Comparison of ENCODE assay signal across 13 cellular contexts in the genomic region with DNA sequence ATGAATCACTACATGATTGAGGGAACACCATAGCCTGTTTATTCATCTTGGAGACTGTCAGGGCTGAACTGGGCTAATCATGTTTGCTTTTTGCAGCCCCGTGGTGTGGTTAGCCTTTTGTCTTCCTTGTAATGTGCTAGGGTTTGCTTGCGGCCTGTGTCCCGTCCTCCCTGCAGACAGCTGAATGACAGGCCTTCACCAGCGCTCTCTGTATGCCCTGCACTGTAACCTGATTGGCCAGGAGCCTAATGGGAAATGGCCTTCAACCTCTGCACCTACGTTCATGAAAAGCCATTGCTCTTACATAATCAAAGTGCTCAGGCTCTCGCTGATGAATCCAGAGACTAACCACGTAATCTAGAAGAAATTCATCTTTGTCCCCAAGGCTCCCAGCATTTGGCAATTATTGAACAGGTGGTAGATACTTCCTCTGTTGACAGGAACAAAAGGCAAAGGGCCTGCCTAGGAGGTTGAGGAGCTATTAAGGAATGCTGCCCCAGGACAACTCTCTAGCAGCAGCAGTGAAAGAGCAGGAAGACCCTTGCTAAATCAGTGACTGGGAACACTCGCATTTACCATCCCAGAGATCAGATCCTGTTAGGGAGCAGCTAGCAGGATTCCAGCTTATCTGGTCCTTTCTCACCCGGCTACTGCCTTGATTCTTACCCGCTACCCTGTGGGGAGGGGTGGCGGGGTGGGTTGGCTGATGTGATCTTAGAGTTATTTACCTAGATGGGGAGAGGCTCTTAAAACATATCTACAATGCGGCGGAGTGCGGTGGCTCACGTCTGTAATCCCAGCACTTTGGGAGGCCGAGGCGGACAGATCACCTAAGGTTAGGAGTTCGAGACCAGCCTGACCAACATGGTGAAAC. TPM values are rescaled to one million over a fixed set of nuclear protein-coding genes. Genes with fewer than 3 reads are reported as not detected.
A peak's percentile ranks its signal among the peaks of the same experiment; 100 is the strongest.
DNase-seq lines count a peak whose midpoint lies in the region; ATAC-seq and TF ChIP-seq lines count a peak whose summit lies in the region.
"Had no signal": no experiment of that assay in that cellular context is flagged by ENCODE, and none has a peak within 500 bp of the region (broad histone marks: within the 10 kb centered on the region; RNA-seq: fewer than 3 reads in every experiment).

No MANE protein-coding gene starts in this region.

- no peak overlapping the region for H3K27ac Mint-ChIP-seq in WTC11
- no peak overlapping the region for H3K27ac Mint-ChIP-seq in activated CD4-positive, alpha-beta T cell treated with anti-CD3 and anti-CD28 coated beads for 36 hours
- H3K27ac Mint-ChIP-seq: activated CD8-positive, alpha-beta T cell treated with anti-CD3 and anti-CD28 coated beads, Interleukin-2, amount 10 ng/mL, durations not matched to agents 7 days and 5 days; CD4-positive, alpha-beta memory T cell had no signal

- peak; percentile 44 for ATAC-seq in WTC11
- no peak for ATAC-seq in activated CD4-positive, alpha-beta T cell treated with anti-CD3 and anti-CD28 coated beads for 36 hours
- ATAC-seq: activated CD8-positive, alpha-beta T cell treated with anti-CD3 and anti-CD28 coated beads, Interleukin-2, amount 10 ng/mL, durations not matched to agents 7 days and 5 days had no signal

- POLR2A ChIA-PET in WTC11 (lab: Charles Lee): no interaction called here
- POLR2A ChIA-PET in activated CD4-positive, alpha-beta T cell treated with anti-CD3 and anti-CD28 coated beads for 36 hours (lab: Charles Lee): no interaction called here

- peaks cover 0 to 34% (median 9%) of the 10 kb centered on the region in 5 donors for H3K4me1 ChIP-seq in subcutaneous abdominal adipose tissue (ENCODE audit: control insufficient read depth in 5 of 5, insufficient read depth in 5 of 5, low read length in 5 of 5)

- H3K9ac ChIP-seq in subcutaneous abdominal adipose tissue (ENCODE audit: low read length in 5 of 5): no peak overlapping the region

- DNase-seq in LHCN-M2 (ENCODE audit: low read depth) (peak; percentile 86), WTC11 (ENCODE audit: low spot score) (no peak), kidney tubule cell (ENCODE audit: low spot score) (peak; percentile 90), DMS79 treated with DMSO at 0.1 percent for 48 hours (lab: John Stamatoyannopoulos, UW) (no peak), caudate nucleus (lab: John Stamatoyannopoulos, UW) (no peak)
- no peak for DNase-seq in activated CD4-positive, alpha-beta T cell treated with anti-CD3 and anti-CD28 coated beads for 36 hours
- DNase-seq: activated CD8-positive, alpha-beta T cell treated with anti-CD3 and anti-CD28 coated beads, Interleukin-2, amount 10 ng/mL, durations not matched to agents 7 days and 5 days; CD4-positive, alpha-beta memory T cell; esophagus squamous epithelium; KG1; T-helper 2 cell had no signal

- H3K27ac ChIP-seq in subcutaneous abdominal adipose tissue (ENCODE audit: low read depth, low read length): peak overlapping the region; percentile 75
- no peak overlapping the region for H3K27ac ChIP-seq in caudate nucleus (ENCODE audit: low read depth, low read length)
- H3K27ac ChIP-seq: suprapubic skin had no signal

- intact Hi-C loops in activated CD4-positive, alpha-beta T cell treated with anti-CD3 and anti-CD28 coated beads for 36 hours (cut with DNase I, micrococcal nuclease): no loop called here

- CTCF ChIA-PET in WTC11 (lab: Charles Lee): no interaction called here
- CTCF ChIA-PET in activated CD4-positive, alpha-beta T cell treated with anti-CD3 and anti-CD28 coated beads for 36 hours (lab: Charles Lee): interaction anchor here (0.6 kb wide), 1 partner anchor 645 kb away, joined by 3 read pairs; no protein-coding TSS in a partner anchor

- no peaks in the 10 kb centered on the region for H3K36me3 Mint-ChIP-seq in WTC11
- no peaks in the 10 kb centered on the region for H3K36me3 Mint-ChIP-seq in activated CD4-positive, alpha-beta T cell treated with anti-CD3 and anti-CD28 coated beads for 36 hours (ENCODE audit: low read depth)
- H3K36me3 Mint-ChIP-seq: CD4-positive, alpha-beta memory T cell had no signal

- H3K27me3 Mint-ChIP-seq in WTC11 (ENCODE audit: low read depth): no peaks in the 10 kb centered on the region
- no peaks in the 10 kb centered on the region for H3K27me3 Mint-ChIP-seq in activated CD4-positive, alpha-beta T cell treated with anti-CD3 and anti-CD28 coated beads for 36 hours
- H3K27me3 Mint-ChIP-seq: CD4-positive, alpha-beta memory T cell had no signal

- peaks cover 0 to 5% (median 0%) of the 10 kb centered on the region in 5 donors for H3K9me3 ChIP-seq in subcutaneous abdominal adipose tissue (ENCODE audit: control insufficient read depth in 5 of 5, low read length in 5 of 5)
- H3K9me3 ChIP-seq: esophagus squamous epithelium, suprapubic skin had no signal

- no peak for TF ChIP-seq CTCF in WTC11 (IDR thresholded peaks at IDR 0.05)

- H3K9me3 Mint-ChIP-seq in WTC11: peaks cover 9% of the 10 kb centered on the region; the same call in 1 of the 2 replicates
- peaks cover 3% of the 10 kb centered on the region for H3K9me3 Mint-ChIP-seq in activated CD4-positive, alpha-beta T cell treated with anti-CD3 and anti-CD28 coated beads for 36 hours (ENCODE audit: low read depth)

- H3K36me3 ChIP-seq in subcutaneous abdominal adipose tissue (ENCODE audit: control insufficient read depth in 5 of 5, insufficient read depth in 5 of 5, low read length in 5 of 5): no peaks in the 10 kb centered on the region
- H3K36me3 ChIP-seq: esophagus squamous epithelium, suprapubic skin had no signal

- no peak overlapping the region for H3K4me3 Mint-ChIP-seq in WTC11
- no peak overlapping the region for H3K4me3 Mint-ChIP-seq in activated CD4-positive, alpha-beta T cell treated with anti-CD3 and anti-CD28 coated beads for 36 hours
- H3K4me3 Mint-ChIP-seq: activated CD8-positive, alpha-beta T cell treated with anti-CD3 and anti-CD28 coated beads, Interleukin-2, amount 10 ng/mL, durations not matched to agents 7 days and 5 days; CD4-positive, alpha-beta memory T cell had no signal

- no peaks in the 10 kb centered on the region for H3K27me3 ChIP-seq in subcutaneous abdominal adipose tissue (ENCODE audit: control insufficient read depth in 5 of 5, insufficient read depth in 4 of 5, low read length in 5 of 5)
- H3K27me3 ChIP-seq: esophagus squamous epithelium, suprapubic skin had no signal

- peaks cover 11% of the 10 kb centered on the region for H3K4me1 Mint-ChIP-seq in WTC11
- H3K4me1 Mint-ChIP-seq in activated CD4-positive, alpha-beta T cell treated with anti-CD3 and anti-CD28 coated beads for 36 hours: no peaks in the 10 kb centered on the region
- H3K4me1 Mint-ChIP-seq: CD4-positive, alpha-beta memory T cell had no signal

- H3K4me3 ChIP-seq in subcutaneous abdominal adipose tissue (ENCODE audit: low read depth in 1 of 5, low read length in 5 of 5): peak overlapping the region in 2 of 5 donors; percentile 40 to 46
- H3K4me3 ChIP-seq: suprapubic skin had no signal

TF ChIP-seq in WTC11, 78 proteins besides CTCF, POLR2A, EP300 and RAD21 (continues in another document):
- no peak for TF ChIP-seq NR1H2 (CRISPR knock-in tag; IDR thresholded peaks at IDR 0.05)
- no peak for TF ChIP-seq ZNF263 (CRISPR knock-in tag; IDR thresholded peaks at IDR 0.05; ENCODE audit: low read depth)
- no peak for TF ChIP-seq OVOL2 (CRISPR knock-in tag; IDR thresholded peaks at IDR 0.05; ENCODE audit: borderline replicate concordance)
- no peak for TF ChIP-seq FOXK1 (CRISPR knock-in tag; IDR thresholded peaks at IDR 0.05)
- no peak for TF ChIP-seq ARID4B (CRISPR knock-in tag; IDR thresholded peaks at IDR 0.05; ENCODE audit: borderline replicate concordance)
- TF ChIP-seq CBFB (CRISPR knock-in tag; IDR thresholded peaks at IDR 0.05; ENCODE audit: low read depth): no peak

RNA-seq across cellular contexts. Expression of gene FAT1, which starts 42.3 kb away (rescaled TPM):
- 269 and 277 TPM in 2 replicates for total RNA-seq in LHCN-M2 (2014; rRNA removed)
- 114 TPM for polyA plus RNA-seq in LHCN-M2 (2012)
- total RNA-seq in WTC11 (2021): 155 to 172 TPM (median 162 TPM) in 3 replicates
- total RNA-seq in activated CD4-positive, alpha-beta T cell treated with anti-CD3 and anti-CD28 coated beads for 36 hours: under 1 TPM; 0.02 to 0.05 TPM
- total RNA-seq: activated CD8-positive, alpha-beta T cell treated with anti-CD3 and anti-CD28 coated beads, Interleukin-2, amount 10 ng/mL, durations not matched to agents 7 days and 5 days; CD4-positive, alpha-beta memory T cell had no signal
- polyA plus RNA-seq: CD4-positive, alpha-beta memory T cell had no signal

Comparison
In these comparisons a context has a peak if more than half of its experiments do, and no peak if none do; other contexts are left out.
1. DNase-seq: peak in LHCN-M2 (single experiment) and kidney tubule cell (single experiment); none in WTC11 (single experiment), activated CD4-positive, alpha-beta T cell treated with anti-CD3 and anti-CD28 coated beads for 36 hours (single experiment), DMS79 treated with DMSO at 0.1 percent for 48 hours (single experiment) and caudate nucleus (0 of 61).
2. RNA of gene FAT1, which starts 42.3 kb away (total RNA-seq): 269 to 277 TPM in LHCN-M2 and 155 to 172 TPM in WTC11; 0.02 to 0.05 TPM in activated CD4-positive, alpha-beta T cell treated with anti-CD3 and anti-CD28 coated beads for 36 hours; every median in the first group is over 100 times any median in the second.